8 cellular contexts compared by ENCODE assay signal in the genomic region with DNA sequence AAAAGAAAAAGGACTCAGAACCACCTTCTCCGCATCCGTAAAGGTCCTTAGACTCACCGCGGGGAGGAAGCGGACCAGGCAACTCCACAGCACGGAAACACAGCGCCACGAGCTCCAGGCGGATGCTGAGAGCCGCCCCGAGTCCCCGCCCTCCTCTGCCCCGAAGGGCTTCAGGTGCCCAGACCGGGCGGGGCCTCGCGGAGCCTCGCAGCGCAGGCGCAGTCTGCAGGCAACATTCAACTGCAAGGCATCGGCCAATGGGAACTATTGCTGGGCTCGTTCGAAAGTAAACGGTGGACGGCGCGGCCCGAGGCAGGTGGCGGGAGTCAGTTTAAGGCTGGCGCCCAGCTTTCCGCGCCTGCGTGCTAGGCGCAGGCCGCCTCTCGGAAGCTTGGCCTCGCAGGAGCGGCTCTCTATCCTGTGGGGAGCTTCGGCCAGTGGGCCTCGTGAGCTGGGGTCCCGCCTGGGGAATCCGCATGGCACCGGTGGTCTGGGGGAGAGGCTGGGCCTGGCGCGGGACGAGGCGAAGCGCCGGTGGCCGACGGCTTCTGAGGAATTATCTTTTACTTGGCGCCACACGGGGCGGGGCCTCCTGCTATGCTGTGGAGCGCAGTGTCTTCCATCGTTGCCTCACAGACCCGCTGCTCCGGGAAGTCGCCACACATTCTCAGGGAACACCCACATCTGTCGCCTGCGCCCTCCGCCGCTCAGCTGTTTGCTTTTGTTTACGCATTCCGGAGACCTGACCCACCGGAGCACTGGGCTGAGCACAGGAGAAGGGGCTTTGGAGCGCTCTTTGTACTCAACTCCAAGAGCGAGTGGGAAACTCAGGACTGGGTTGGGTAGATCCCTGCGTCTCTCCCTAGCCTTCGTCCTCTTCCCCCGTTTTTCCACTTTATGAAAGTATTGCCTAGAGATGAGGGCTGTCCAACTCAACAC. TPM values are rescaled to one million over a fixed set of nuclear protein-coding genes. Genes with fewer than 3 reads are reported as not detected.
A peak's percentile ranks its signal among the peaks of the same experiment; 100 is the strongest.
DNase-seq lines count a peak whose midpoint lies in the region; ATAC-seq, FAIRE-seq and TF ChIP-seq lines count a peak whose summit lies in the region.

A gene with protein sequence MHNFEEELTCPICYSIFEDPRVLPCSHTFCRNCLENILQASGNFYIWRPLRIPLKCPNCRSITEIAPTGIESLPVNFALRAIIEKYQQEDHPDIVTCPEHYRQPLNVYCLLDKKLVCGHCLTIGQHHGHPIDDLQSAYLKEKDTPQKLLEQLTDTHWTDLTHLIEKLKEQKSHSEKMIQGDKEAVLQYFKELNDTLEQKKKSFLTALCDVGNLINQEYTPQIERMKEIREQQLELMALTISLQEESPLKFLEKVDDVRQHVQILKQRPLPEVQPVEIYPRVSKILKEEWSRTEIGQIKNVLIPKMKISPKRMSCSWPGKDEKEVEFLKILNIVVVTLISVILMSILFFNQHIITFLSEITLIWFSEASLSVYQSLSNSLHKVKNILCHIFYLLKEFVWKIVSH (minus strand): TSS at position 127 of the 939 bp plus-strand sequence. CDS start 10,603 bp downstream, outside the sequence.

- peak within 1 kb of the TSS; percentile 69 for H3K4me3 ChIP-seq in AG09309 (ENCODE audit: control insufficient read depth, low read depth, low read length)
- peak within 1 kb of the TSS; percentile 55 to 72 (median 62) for H3K4me3 ChIP-seq in Peyer's patch
- peak within 1 kb of the TSS; percentile 80 for H3K4me3 ChIP-seq in fibroblast of villous mesenchyme (ENCODE audit: low read depth, low read length)
- H3K4me3 ChIP-seq in neural cell (ENCODE audit: low read length): peak within 1 kb of the TSS; percentile 74

- H3K9me2 ChIP-seq in neural cell (ENCODE audit: insufficient read depth, low read length): no peaks in the 10 kb centered on the region

- DNase-seq in AG09309 (ENCODE audit: low read depth) (peak; percentile 86), GM19239 (ENCODE audit: insufficient read length, low spot score) (peak; percentile 98), Peyer's patch (peak; percentile 93 to 98 (median 95)), fibroblast of villous mesenchyme (ENCODE audit: low read depth) (peak; percentile 97)
- peak; percentile 99 for DNase-seq in activated effector memory CD4-positive, alpha-beta T cell treated with anti-CD3 and anti-CD28 coated beads, Interleukin-2, amount 50 U/mL, for 16 hours

- H3K36me3 ChIP-seq in Peyer's patch: no peaks in the 10 kb centered on the region
- H3K36me3 ChIP-seq in neural cell (ENCODE audit: insufficient read depth, low read length): no peaks in the 10 kb centered on the region

- ATAC-seq in HG03457 (IDR thresholded peaks at IDR 0.05; ENCODE audit: unreplicated experiment): peak; percentile 93

- peak; percentile 8 for TF ChIP-seq EP300 in neural cell (conservative IDR thresholded peaks at IDR 0.05; ENCODE audit: poor library complexity, severe bottlenecking)

- H3K4me2 ChIP-seq in neural cell (ENCODE audit: low read length): peak within 1 kb of the TSS; percentile 59

- H3K27me3 Mint-ChIP-seq in stimulated activated naive CD8-positive, alpha-beta T cell treated with anti-CD3 and anti-CD28 coated beads, Interleukin-15, Interleukin-2, amounts not matched to agents 100 ng/mL and 50 ng/mL, for 24 hours: no peaks in the 10 kb centered on the region

- peak within 1 kb of the TSS; percentile 68 to 83 (median 81) for H3K27ac ChIP-seq in Peyer's patch
- peak within 1 kb of the TSS; percentile 24 for H3K27ac ChIP-seq in neural cell (ENCODE audit: low read length)

- TF ChIP-seq CTCF in AG09309 (IDR thresholded peaks at IDR 0.05; ENCODE audit: control insufficient read depth, insufficient read depth, low read depth, low read length, missing control alignments) (peak; percentile 17), Peyer's patch (IDR thresholded peaks at IDR 0.05) (peak in 3 of 6 experiments; percentile 2 to 12 (median 2)), fibroblast of villous mesenchyme (IDR thresholded peaks at IDR 0.05; ENCODE audit: insufficient read depth, low read depth, low read length) (no peak), neural cell (IDR thresholded peaks at IDR 0.05; ENCODE audit: poor library complexity, severe bottlenecking) (no peak)

- H3K4me1 ChIP-seq in Peyer's patch: peaks cover 0 to 7% (median 0%) of the 10 kb centered on the region in 4 donors

- H3K9ac ChIP-seq in neural cell (ENCODE audit: low read length): peak within 1 kb of the TSS; percentile 57

- no peaks in the 10 kb centered on the region for H3K9me3 ChIP-seq in Peyer's patch
- no peaks in the 10 kb centered on the region for H3K9me3 ChIP-seq in neural cell (ENCODE audit: low read length)

- peaks cover 34% of the 10 kb centered on the region for H3K4me1 Mint-ChIP-seq in stimulated activated naive CD8-positive, alpha-beta T cell treated with anti-CD3 and anti-CD28 coated beads, Interleukin-15, Interleukin-2, amounts not matched to agents 100 ng/mL and 50 ng/mL, for 24 hours (ENCODE audit: low read depth)

- peak; percentile 97 for FAIRE-seq in GM19239 (lab: Jason Lieb, UNC)

- H3K36me3 Mint-ChIP-seq in stimulated activated naive CD8-positive, alpha-beta T cell treated with anti-CD3 and anti-CD28 coated beads, Interleukin-15, Interleukin-2, amounts not matched to agents 100 ng/mL and 50 ng/mL, for 24 hours (ENCODE audit: low read depth): peaks cover 35% of the 10 kb centered on the region

- TF ChIP-seq POLR2A in Peyer's patch (IDR thresholded peaks at IDR 0.05): peak in 1 of 2 donors; percentile 63

- peak within 1 kb of the TSS; percentile 98 for H3K27ac Mint-ChIP-seq in stimulated activated naive CD8-positive, alpha-beta T cell treated with anti-CD3 and anti-CD28 coated beads, Interleukin-15, Interleukin-2, amounts not matched to agents 100 ng/mL and 50 ng/mL, for 24 hours

- no peaks in the 10 kb centered on the region for H3F3A ChIP-seq in neural cell (ENCODE audit: insufficient read depth, low read length, poor library complexity, severe bottlenecking)

- H3K27me3 ChIP-seq in Peyer's patch (no peaks in the 10 kb centered on the region), neural cell (ENCODE audit: insufficient read depth, low read depth, low read length) (no peaks in the 10 kb centered on the region)

- no peak for TF ChIP-seq RAD21 in neural cell (conservative IDR thresholded peaks at IDR 0.05)

- H2AFZ ChIP-seq in neural cell (ENCODE audit: low read depth, low read length): peak within 1 kb of the TSS; percentile 79

- peaks cover 26% of the 10 kb centered on the region for H3K79me2 ChIP-seq in neural cell (replicated peaks; ENCODE audit: insufficient read depth, low read length)

- H4K20me1 ChIP-seq in neural cell (ENCODE audit: insufficient read depth): no peaks in the 10 kb centered on the region

- H3K4me3 Mint-ChIP-seq in stimulated activated naive CD8-positive, alpha-beta T cell treated with anti-CD3 and anti-CD28 coated beads, Interleukin-15, Interleukin-2, amounts not matched to agents 100 ng/mL and 50 ng/mL, for 24 hours: peak within 1 kb of the TSS; percentile 99

- no peaks in the 10 kb centered on the region for H3K9me3 Mint-ChIP-seq in stimulated activated naive CD8-positive, alpha-beta T cell treated with anti-CD3 and anti-CD28 coated beads, Interleukin-15, Interleukin-2, amounts not matched to agents 100 ng/mL and 50 ng/mL, for 24 hours

TF ChIP-seq in neural cell, 6 proteins besides CTCF, POLR2A, EP300 and RAD21:
- TF ChIP-seq TAF1 (IDR thresholded peaks at IDR 0.05; ENCODE audit: low read depth) (peak; percentile 32), REST (IDR thresholded peaks at IDR 0.05; ENCODE audit: borderline replicate concordance) (no peak), MXI1 (conservative IDR thresholded peaks at IDR 0.05; ENCODE audit: poor library complexity, severe bottlenecking) (peak; percentile 77), POLR2AphosphoS5 (IDR thresholded peaks at IDR 0.05) (peak; percentile 18)

RNA-seq across cellular contexts. Expression of the gene that starts here (rescaled TPM):
- total RNA-seq in Peyer's patch (1 to 10 TPM; 1.7 to 6.7 (median 4.1) TPM), fibroblast of villous mesenchyme (29.6 and 47.5 TPM in 2 replicates)
- polyA plus RNA-seq in neural cell: 0.53 and 0.78 TPM in 2 replicates
- polyA minus RNA-seq in neural cell: 4.4 and 5.3 TPM in 2 replicates

Comparison
In these comparisons a context has a peak if more than half of its experiments do, and no peak if none do; other contexts are left out.
1. Peak in every context shown above with its lines: DNase-seq, ATAC-seq, H3K4me3 ChIP-seq and H3K27ac ChIP-seq.